Comparison of ENCODE assay signal across 2 cellular contexts in genomic region chr14:61492474-61492873, GRCh38.
TF ChIP-seq lines count a peak whose summit lies in the region.

No MANE protein-coding gene starts in this region.

TF ChIP-seq in SK-N-SH, 30 proteins besides CTCF, POLR2A, EP300 and RAD21:
- TF ChIP-seq PBX3 (IDR thresholded peaks at IDR 0.05) (no peak), RCOR1 (IDR thresholded peaks at IDR 0.05; ENCODE audit: low read length) (no peak), NFIC (IDR thresholded peaks at IDR 0.05; ENCODE audit: borderline replicate concordance) (no peak), TCF12 (IDR thresholded peaks at IDR 0.05) (no peak), REST (IDR thresholded peaks at IDR 0.05; ENCODE audit: low read depth, low read length) (no peak), SMC3 (IDR thresholded peaks at IDR 0.05; ENCODE audit: low read depth, low read length) (no peak), TEAD4 (IDR thresholded peaks at IDR 0.05; ENCODE audit: borderline replicate concordance, insufficient read depth) (no peak), ELF1 (IDR thresholded peaks at IDR 0.05) (no peak), YY1 (IDR thresholded peaks at IDR 0.05; ENCODE audit: low read depth) (no peak), SIN3A (IDR thresholded peaks at IDR 0.05; ENCODE audit: borderline replicate concordance, low read depth, low read length) (no peak), TAF1 (IDR thresholded peaks at IDR 0.05; ENCODE audit: borderline replicate concordance, low read depth, low read length) (no peak), FOXM1 (IDR thresholded peaks at IDR 0.05; ENCODE audit: low read depth) (no peak), EZH2phosphoT487 (IDR thresholded peaks at IDR 0.05; ENCODE audit: borderline replicate concordance, low read depth) (no peak), MEF2A (IDR thresholded peaks at IDR 0.05; ENCODE audit: borderline replicate concordance, low read depth) (no peak)

TF ChIP-seq in SK-N-SH treated with all-trans-retinoic acid at 6 μM for 48 hours, 23 proteins besides CTCF, POLR2A, EP300 and RAD21 (continued from another document):
- TF ChIP-seq CSRNP3 (CRISPR knock-in tag; IDR thresholded peaks at IDR 0.05) (no peak), CSDC2 (CRISPR knock-in tag; IDR thresholded peaks at IDR 0.05) (no peak), ZC3H10 (CRISPR knock-in tag; IDR thresholded peaks at IDR 0.05) (no peak), ZNF70 (CRISPR knock-in tag; IDR thresholded peaks at IDR 0.05) (no peak), GLIS3 (CRISPR knock-in tag; IDR thresholded peaks at IDR 0.05) (no peak), ZFP30 (CRISPR knock-in tag; IDR thresholded peaks at IDR 0.05) (no peak), BACH2 (CRISPR knock-in tag; IDR thresholded peaks at IDR 0.05; ENCODE audit: borderline replicate concordance) (no peak), ESRRG (CRISPR knock-in tag; IDR thresholded peaks at IDR 0.05) (no peak), ZFP3 (CRISPR knock-in tag; IDR thresholded peaks at IDR 0.05) (no peak), RARB (CRISPR knock-in tag; IDR thresholded peaks at IDR 0.05) (no peak), ZNF8 (CRISPR knock-in tag; IDR thresholded peaks at IDR 0.05) (no peak), PATZ1 (CRISPR knock-in tag; IDR thresholded peaks at IDR 0.05; ENCODE audit: borderline replicate concordance) (no peak), TOX (CRISPR knock-in tag; IDR thresholded peaks at IDR 0.05; ENCODE audit: borderline replicate concordance) (no peak), OSR1 (CRISPR knock-in tag; IDR thresholded peaks at IDR 0.05) (no peak), ISL1 (CRISPR knock-in tag; IDR thresholded peaks at IDR 0.05) (no peak), PPARA (CRISPR knock-in tag; IDR thresholded peaks at IDR 0.05; ENCODE audit: borderline replicate concordance) (no peak), CREB5 (CRISPR knock-in tag; IDR thresholded peaks at IDR 0.05; ENCODE audit: low read depth) (no peak)
